In the genomic region with DNA sequence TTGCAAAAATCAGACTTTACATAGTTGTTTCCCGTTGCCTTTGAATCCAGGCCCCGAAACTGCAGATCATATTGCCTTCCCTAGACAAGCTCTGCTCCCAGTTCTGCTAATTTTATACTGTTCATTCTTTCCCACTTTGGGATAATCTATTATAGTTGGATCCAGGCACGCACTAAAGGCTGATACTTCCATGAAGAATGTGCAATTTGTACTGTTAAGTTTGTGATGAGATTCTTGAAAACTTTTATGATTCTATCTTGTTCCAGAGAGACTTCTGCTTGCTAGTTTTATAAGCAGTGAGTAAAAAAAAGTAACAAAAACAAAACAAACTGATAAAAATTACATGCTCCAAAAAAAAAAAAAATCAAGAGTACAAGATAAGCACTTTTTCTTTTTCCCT, we compare ENCODE assay signal across 13 cellular contexts.
DNase-seq lines count a peak whose midpoint lies in the region; ATAC-seq and TF ChIP-seq lines count a peak whose summit lies in the region.
"Had no signal": no experiment of that assay in that cellular context is flagged by ENCODE, and none has a peak within 500 bp of the region (broad histone marks: within the 10 kb centered on the region; RNA-seq: fewer than 3 reads in every experiment).

No MANE protein-coding gene starts in this region.

- no peak overlapping the region; a peak in 1 of 4 replicates for H4K8ac ChIP-seq in IMR-90 (ENCODE audit: low read depth in 2 of 2, low read length in 2 of 2)

- peak; percentile 42 for ATAC-seq in IMR-90 (ENCODE audit: low read depth)
- no peak for ATAC-seq in GM21825 (IDR thresholded peaks at IDR 0.05; ENCODE audit: unreplicated experiment)
- ATAC-seq in GM18502 (IDR thresholded peaks at IDR 0.05; ENCODE audit: poor library complexity, unreplicated experiment), result no peak

- H3K56ac ChIP-seq in IMR-90 (ENCODE audit: extremely low read depth, insufficient read depth, low read length), result no peak overlapping the region

- no peak overlapping the region for H2BK15ac ChIP-seq in IMR-90 (ENCODE audit: low read depth, low read length)

- H3K9me3 ChIP-seq in IMR-90 (ENCODE audit: control insufficient read depth, insufficient read depth, low read length) (no peaks in the 10 kb centered on the region), colonic mucosa (no peaks in the 10 kb centered on the region)
- H3K9me3 ChIP-seq: SK-N-SH, uterus had no signal

- peak overlapping the region; percentile 64 for H2BK20ac ChIP-seq in IMR-90 (ENCODE audit: low read depth, low read length)

- H3K4me3 ChIP-seq in AG09309 (ENCODE audit: control insufficient read depth, low read depth, low read length) (no peak overlapping the region), IMR-90 (ENCODE audit: insufficient read depth, low read depth, low read length) (no peak overlapping the region), colonic mucosa (no peak overlapping the region)
- H3K4me3 ChIP-seq: dorsolateral prefrontal cortex, uterus had no signal

- in situ Hi-C loops in IMR-90 (cut with MboI; ENCODE audit: low sequenced_read_pairs), result no loop called here

- H3K27me3 ChIP-seq in IMR-90 (ENCODE audit: control insufficient read depth, insufficient read depth, low read length), result no peaks in the 10 kb centered on the region
- H3K27me3 ChIP-seq in colonic mucosa, result no peaks in the 10 kb centered on the region
- H3K27me3 ChIP-seq: dorsolateral prefrontal cortex, uterus had no signal

- 0 out of 2 replicates have a peak overlapping the region, but pooled peaks have one; percentile 36 for H3K23ac ChIP-seq in IMR-90 (ENCODE audit: low read depth, low read length)

- intact Hi-C loops in IMR-90 (cut with micrococcal nuclease) (no loop called here), colonic mucosa (cut with DNase I) (no loop called here)

- CTCF ChIA-PET in IMR-90 (lab: Yijun Ruan, JAX) (interaction anchor here (3.2 kb wide), 1 partner anchor 12 kb away, joined by 11 read pairs; no protein-coding TSS in a partner anchor), RWPE1 (lab: Yijun Ruan, JAX) (no interaction called here)

- dilution Hi-C loops in IMR-90 (cut with HindIII; ENCODE audit: low sequenced_read_pairs, unreplicated experiment), result no loop called here

- TF ChIP-seq RAD21 in IMR-90 (IDR thresholded peaks at IDR 0.05; ENCODE audit: low read length), result no peak

- peak overlapping the region; percentile 12; the same call in 1 of the 2 replicates for H3K4me2 ChIP-seq in IMR-90 (ENCODE audit: low read depth, low read length)
- H3K4me2 ChIP-seq: SK-N-SH had no signal

- H2AFZ ChIP-seq in IMR-90 (replicated peaks; ENCODE audit: low read length, poor library complexity), result no peak overlapping the region

- peak overlapping the region; percentile 70 for H2BK120ac ChIP-seq in IMR-90 (ENCODE audit: low read depth, low read length)

- peak overlapping the region; percentile 17 for H2BK5ac ChIP-seq in IMR-90 (ENCODE audit: low read depth, low read length, poor library complexity, severe bottlenecking)

- H4K20me1 ChIP-seq in IMR-90 (ENCODE audit: insufficient read depth, low read length), result no peaks in the 10 kb centered on the region

- no CpG with 5 or more reads among the region's 3 CpGs for WGBS in IMR-90 (ENCODE audit: extremely low coverage in 2 of 2, insufficient read length in 1 of 2), 2 experiments

- no peak overlapping the region for H2AK5ac ChIP-seq in IMR-90 (ENCODE audit: low read depth, low read length)

- peaks cover 9% of the 10 kb centered on the region for H3K4me1 ChIP-seq in IMR-90 (ENCODE audit: control insufficient read depth, insufficient read depth, low read length)
- no peaks in the 10 kb centered on the region for H3K4me1 ChIP-seq in colonic mucosa

- H3K4ac ChIP-seq in IMR-90 (ENCODE audit: low read depth, low read length), result peak overlapping the region; percentile 35; the same call in 1 of the 2 replicates

- H3K36me3 ChIP-seq in IMR-90 (ENCODE audit: control insufficient read depth, insufficient read depth, low read length) (no peaks in the 10 kb centered on the region), colonic mucosa (no peaks in the 10 kb centered on the region)
- H3K36me3 ChIP-seq: uterus had no signal

- POLR2A ChIA-PET in IMR-90 (lab: Charles Lee; ENCODE audit: unreplicated experiment), result no interaction called here
- POLR2A ChIA-PET in RWPE1 (lab: Yijun Ruan, JAX; ENCODE audit: low non-redundant PET), result no interaction called here

- TF ChIP-seq CTCF in AG09309 (IDR thresholded peaks at IDR 0.05; ENCODE audit: control insufficient read depth, insufficient read depth, low read depth, low read length, missing control alignments) (no peak), IMR-90 (conservative IDR thresholded peaks at IDR 0.05; ENCODE audit: low read depth, low read length) (no peak), colonic mucosa (IDR thresholded peaks at IDR 0.05) (no peak), RWPE1 (conservative IDR thresholded peaks at IDR 0.05; ENCODE audit: low read depth) (no peak)

- H4K91ac ChIP-seq in IMR-90 (ENCODE audit: insufficient read depth, low read depth, low read length), result peak overlapping the region; percentile 0; the same call in 1 of the 2 replicates

- H3K27ac ChIP-seq in IMR-90 (ENCODE audit: insufficient read depth, low read length) (peak overlapping the region; percentile 54; the same call in 1 of the 2 replicates), colonic mucosa (peak overlapping the region; percentile 26), RWPE1 (no peak overlapping the region)

- H4K5ac ChIP-seq in IMR-90 (ENCODE audit: low read depth, low read length), result peak overlapping the region; percentile 44; the same call in 1 of the 2 replicates

- H3K9ac ChIP-seq in IMR-90 (ENCODE audit: low read depth, low read length) (no peak overlapping the region), colonic mucosa (ENCODE audit: low read depth in 2 of 2, low read length in 2 of 2) (no peak overlapping the region)
- H3K9ac ChIP-seq: SK-N-SH had no signal

- DNase-seq in AG09309 (ENCODE audit: low read depth), result peak; percentile 63
- DNase-seq in IMR-90, result peak; percentile 34
- DNase-seq in colonic mucosa, result no peak
- peak; percentile 69 for DNase-seq in myocyte (ENCODE audit: low read depth)
- DNase-seq in RWPE1 (ENCODE audit: low spot score), result no peak
- DNase-seq in NCI-H446 (lab: John Stamatoyannopoulos, UW), result no peak
- DNase-seq: dorsolateral prefrontal cortex, mesendoderm, NCI-H748 treated with DMSO at 0.1 percent for 48 hours, SK-N-SH, uterus had no signal

- no peak overlapping the region for H2AK9ac ChIP-seq in IMR-90 (replicated peaks; ENCODE audit: low read depth, low read length, poor library complexity)

- H3K79me1 ChIP-seq in IMR-90 (ENCODE audit: low read depth in 1 of 2, low read length in 2 of 2), result no peaks in the 10 kb centered on the region

- no TSS peak for BruUV-seq in IMR-90 (replicated peaks; lab: Mats Ljungman, UMichigan)

- TF ChIP-seq POLR2A in IMR-90 (IDR thresholded peaks at IDR 0.05; ENCODE audit: low read depth, low read length), result no peak

- H3K14ac ChIP-seq in IMR-90 (replicated peaks; ENCODE audit: low read depth, low read length), result no peak overlapping the region

- no peaks in the 10 kb centered on the region for H3K9me1 ChIP-seq in IMR-90 (ENCODE audit: insufficient read depth, low read length)

- H3K18ac ChIP-seq in IMR-90 (ENCODE audit: low read depth, low read length), result peak overlapping the region; percentile 4; the same call in 1 of the 2 replicates

TF ChIP-seq in IMR-90, 13 proteins besides CTCF, POLR2A, EP300 and RAD21:
- TF ChIP-seq FOS (IDR thresholded peaks at IDR 0.05; ENCODE audit: low read depth, low read length), result no peak

Comparison
In these comparisons a context has a peak if more than half of its experiments do, and no peak if none do; other contexts are left out.
1. DNase-seq: peak in AG09309 (single experiment), IMR-90 (single experiment) and myocyte (single experiment); none in colonic mucosa (single experiment), RWPE1 (single experiment) and NCI-H446 (0 of 2).